8 cellular contexts compared by ENCODE assay signal in the genomic region with DNA sequence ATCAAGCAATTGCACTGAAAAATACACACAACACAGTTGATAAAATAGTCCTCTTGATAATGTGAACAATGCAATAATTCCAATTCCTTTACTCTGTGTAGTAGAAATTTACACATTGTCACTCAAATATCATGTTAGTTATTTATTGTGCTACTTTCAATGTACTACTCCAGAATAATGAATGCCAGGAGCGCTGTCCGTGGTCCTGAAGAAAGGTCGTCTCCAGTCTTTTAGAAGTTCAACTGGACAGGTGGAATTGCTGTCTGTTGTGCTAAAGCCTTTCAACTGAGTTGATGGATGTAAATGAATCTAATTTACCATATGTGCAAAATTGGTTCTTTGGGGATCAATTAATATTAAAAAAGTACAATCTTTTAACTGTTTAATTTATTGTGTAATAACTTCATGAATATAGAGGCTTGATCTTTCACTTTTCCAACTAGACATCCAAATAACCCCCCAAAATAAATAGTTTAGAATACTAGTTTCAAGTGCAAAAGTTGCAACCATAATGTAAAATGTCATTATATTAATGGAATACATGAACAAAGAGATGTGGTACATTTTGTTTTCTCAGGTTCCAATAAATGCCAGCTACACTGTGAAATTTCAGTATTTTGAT. TPM values are rescaled to one million over a fixed set of nuclear protein-coding genes. Genes with fewer than 3 reads are reported as not detected.
DNase-seq lines count a peak whose midpoint lies in the region; ATAC-seq and TF ChIP-seq lines count a peak whose summit lies in the region.

No MANE protein-coding gene starts in this region.

- no peak for TF ChIP-seq CTCF in retinal pigment epithelial cell (conservative IDR thresholded peaks at IDR 0.05; ENCODE audit: low read depth, low read length)

- H3K4me3 ChIP-seq in retinal pigment epithelial cell (ENCODE audit: low read length), result no peak overlapping the region

- DNase-seq in stimulated activated CD4-positive, alpha-beta T cell treated with anti-CD3 and anti-CD28 coated beads, Interleukin-15, amount 100 ng/mL, for 24 hours, result peak; percentile 38
- no peak for DNase-seq in stimulated activated CD4-positive, alpha-beta T cell treated with anti-CD3 and anti-CD28 coated beads, Interleukin-1b, Interleukin-23, amount 100 ng/mL, for 48 hours
- peak; percentile 28 for DNase-seq in SK-N-DZ (ENCODE audit: low spot score)
- DNase-seq in erythroblast (lab: John Stamatoyannopoulos, UW), result peak; percentile 38 to 56
- peak; percentile 21 for DNase-seq in retinal pigment epithelial cell (ENCODE audit: low read depth)
- DNase-seq in NCI-H748 (lab: John Stamatoyannopoulos, UW; ENCODE audit: unreplicated experiment), result no peak

- no peak for TF ChIP-seq POLR2A in erythroblast (IDR thresholded peaks at IDR 0.05; ENCODE audit: low read length)

- ATAC-seq in HG03378 (IDR thresholded peaks at IDR 0.05; ENCODE audit: unreplicated experiment), result no peak
- ATAC-seq in HG03571 (IDR thresholded peaks at IDR 0.05; ENCODE audit: unreplicated experiment), result no peak

RNA-seq across cellular contexts. Expression of a gene that starts 3.2 kb away (rescaled TPM):
- polyA plus RNA-seq in SK-N-DZ (2014; cell fraction: cytosol; rRNA removed), result 6.7 and 11.2 TPM in 2 replicates
- polyA plus RNA-seq in SK-N-DZ (2014; cell fraction: nucleus; rRNA removed), result 34.1 and 38.3 TPM in 2 replicates

Comparison
In these comparisons a context has a peak if more than half of its experiments do, and no peak if none do; other contexts are left out.
1. DNase-seq: peak in stimulated activated CD4-positive, alpha-beta T cell treated with anti-CD3 and anti-CD28 coated beads, Interleukin-15, amount 100 ng/mL, for 24 hours (single experiment), SK-N-DZ (single experiment), erythroblast (2 of 2) and retinal pigment epithelial cell (single experiment); none in stimulated activated CD4-positive, alpha-beta T cell treated with anti-CD3 and anti-CD28 coated beads, Interleukin-1b, Interleukin-23, amount 100 ng/mL, for 48 hours (single experiment) and NCI-H748 (single experiment).